In genomic region chr9:98615633-98616032, GRCh38 we compare ENCODE assay signal across 22 cellular contexts.
A peak's percentile ranks its signal among the peaks of the same experiment; 100 is the strongest.
DNase-seq lines count a peak whose midpoint lies in the region; ATAC-seq and TF ChIP-seq lines count a peak whose summit lies in the region.
"Had no signal": no experiment of that assay in that cellular context is flagged by ENCODE, and none has a peak within 500 bp of the region (broad histone marks: within the 10 kb centered on the region; RNA-seq: fewer than 3 reads in every experiment).

No MANE protein-coding gene starts in this region.

- H3K9me3 ChIP-seq in IMR-90 (ENCODE audit: control insufficient read depth, insufficient read depth, low read length) = no peaks in the 10 kb centered on the region; the same call in 1 of the 2 replicates
- H3K9me3 ChIP-seq in right lobe of liver = no peaks in the 10 kb centered on the region
- H3K9me3 ChIP-seq in transverse colon = no peaks in the 10 kb centered on the region
- H3K9me3 ChIP-seq: A549; BLaER1 treated with 17β-estradiol and CSF1 and Interleukin-3, amounts not matched to agents 10 nM and 100 nM; Caco-2 had no signal

- TF ChIP-seq POLR2A in IMR-90 (IDR thresholded peaks at IDR 0.05; ENCODE audit: low read depth, low read length) = no peak
- no peak for TF ChIP-seq POLR2A in right lobe of liver (IDR thresholded peaks at IDR 0.05)
- no peak for TF ChIP-seq POLR2A in transverse colon (IDR thresholded peaks at IDR 0.05)

- H2BK5ac ChIP-seq in IMR-90 (ENCODE audit: low read depth, low read length, poor library complexity, severe bottlenecking) = no peak overlapping the region

- 0 out of 2 replicates have a peak overlapping the region, but pooled peaks have one; percentile 17 for H3K14ac ChIP-seq in IMR-90 (replicated peaks; ENCODE audit: low read depth, low read length)

- H3K79me1 ChIP-seq in IMR-90 (ENCODE audit: low read depth in 1 of 2, low read length in 2 of 2) = peaks cover 9 to 31% of the 10 kb centered on the region in 2 experiments; a peak in 3 of 4 replicates

- H3K27ac ChIP-seq in IMR-90 (ENCODE audit: insufficient read depth, low read length) (no peak overlapping the region), right lobe of liver (no peak overlapping the region), transverse colon (no peak overlapping the region)
- H3K27ac ChIP-seq: 22Rv1; A549; BLaER1 treated with 17β-estradiol and CSF1 and Interleukin-3, amounts not matched to agents 10 nM and 100 nM; C4-2B had no signal

- no peak overlapping the region for H4K8ac ChIP-seq in IMR-90 (ENCODE audit: low read depth in 2 of 2, low read length in 2 of 2)

- in situ Hi-C loops in IMR-90 (cut with MboI; ENCODE audit: low sequenced_read_pairs) (no loop called here), transverse colon (cut with MboI; ENCODE audit: low pct_ligation_motif_present in 1 of 4, low pct_unique_long_range_greater_than_20kb in 1 of 4, low sequenced_read_pairs in 3 of 4) (no loop called here)

- ATAC-seq in IMR-90 (ENCODE audit: low read depth) (no peak), right lobe of liver (peak; percentile 40 to 96 (median 88))
- no peak for ATAC-seq in activated T-helper 17 cell treated with anti-CD3 and anti-CD28 coated beads, Interleukin-2, amount 50 U/mL, for 72 hours (replicated peaks)
- ATAC-seq: A549; CD8-positive, alpha-beta T cell; GM12878 had no signal

- dilution Hi-C loops in IMR-90 (cut with HindIII; ENCODE audit: low sequenced_read_pairs, unreplicated experiment) = no loop called here

- H3K4me1 ChIP-seq in IMR-90 (ENCODE audit: control insufficient read depth, insufficient read depth, low read length) = peaks cover 18% of the 10 kb centered on the region
- peaks cover 0 to 9% (median 0%) of the 10 kb centered on the region in 4 donors for H3K4me1 ChIP-seq in right lobe of liver
- H3K4me1 ChIP-seq in transverse colon = no peaks in the 10 kb centered on the region
- H3K4me1 ChIP-seq: A549, Caco-2 had no signal

- H2BK20ac ChIP-seq in IMR-90 (ENCODE audit: low read depth, low read length) = no peak overlapping the region

- H4K20me1 ChIP-seq in IMR-90 (ENCODE audit: insufficient read depth, low read length) = no peaks in the 10 kb centered on the region
- H4K20me1 ChIP-seq: BLaER1 treated with 17β-estradiol and CSF1 and Interleukin-3, amounts not matched to agents 10 nM and 100 nM had no signal

- POLR2A ChIA-PET in IMR-90 (lab: Charles Lee; ENCODE audit: unreplicated experiment) = no interaction called here

- H4K91ac ChIP-seq in IMR-90 (ENCODE audit: insufficient read depth, low read depth, low read length) = no peak overlapping the region

- H3K9me1 ChIP-seq in IMR-90 (ENCODE audit: insufficient read depth, low read length) = peaks cover 16% of the 10 kb centered on the region

- no CpG with 5 or more reads among the region's 2 CpGs for WGBS in IMR-90 (ENCODE audit: extremely low coverage in 2 of 2, insufficient read length in 1 of 2), 2 experiments
- WGBS in right lobe of liver (ENCODE audit: insufficient coverage, low coverage, low lambda C conversion rate, missing lambda C conversion rate) = 76% methylated on average over 2 of the region's 2 CpGs
- WGBS in transverse colon (ENCODE audit: low coverage in 1 of 2), 2 donors = 64 to 76% methylated on average over 2 of the region's 2 CpGs

- BruUV-seq in IMR-90 (replicated peaks; lab: Mats Ljungman, UMichigan) = no TSS peak

- DNase-seq in DMS 273 (lab: John Stamatoyannopoulos, UW; ENCODE audit: unreplicated experiment) (peak; percentile 12), DMS 273 treated with DMSO at 0.1 percent for 48 hours (lab: John Stamatoyannopoulos, UW) (no peak), IMR-90 (no peak), glutamatergic neuron (no peak), right lobe of liver (peak in 1 of 3 donors; percentile 49), transverse colon (no peak)
- DNase-seq: AML-193; Caco-2; Calu3; CD4-positive, alpha-beta T cell; CD8-positive, alpha-beta T cell; DMS79; DND-41; EL; GDM1 had no signal

- peak overlapping the region; percentile 5 for H3K4me3 Mint-ChIP-seq in glutamatergic neuron (ENCODE audit: unreplicated experiment)
- no peak overlapping the region for H3K4me3 Mint-ChIP-seq in activated T-helper 17 cell treated with anti-CD3 and anti-CD28 coated beads, Interleukin-2, amount 50 U/mL, for 72 hours
- H3K4me3 Mint-ChIP-seq: B cell; CD4-positive, alpha-beta T cell; CD8-positive, alpha-beta T cell had no signal

- H3K27me3 Mint-ChIP-seq in glutamatergic neuron (ENCODE audit: unreplicated experiment) = no peaks in the 10 kb centered on the region
- H3K27me3 Mint-ChIP-seq in activated T-helper 17 cell treated with anti-CD3 and anti-CD28 coated beads, Interleukin-2, amount 50 U/mL, for 72 hours = peaks cover 20% of the 10 kb centered on the region

- CTCF ChIA-PET in IMR-90 (lab: Yijun Ruan, JAX) = interaction anchor here (1.4 kb wide), 1 partner anchor 12 kb away, joined by 6 read pairs; no protein-coding TSS in a partner anchor

- no peak overlapping the region for H3K4me3 ChIP-seq in IMR-90 (ENCODE audit: insufficient read depth, low read depth, low read length)
- H3K4me3 ChIP-seq in right lobe of liver = no peak overlapping the region
- no peak overlapping the region for H3K4me3 ChIP-seq in transverse colon
- H3K4me3 ChIP-seq: A549; BLaER1 treated with 17β-estradiol and CSF1 and Interleukin-3, amounts not matched to agents 10 nM and 100 nM; GM12878 had no signal

- H4K5ac ChIP-seq in IMR-90 (ENCODE audit: low read depth, low read length) = no peak overlapping the region

- no peak overlapping the region for H2BK120ac ChIP-seq in IMR-90 (ENCODE audit: low read depth, low read length)

- no peaks in the 10 kb centered on the region for H3K36me3 ChIP-seq in IMR-90 (ENCODE audit: control insufficient read depth, insufficient read depth, low read length)
- H3K36me3 ChIP-seq in right lobe of liver = no peaks in the 10 kb centered on the region
- no peaks in the 10 kb centered on the region for H3K36me3 ChIP-seq in transverse colon
- H3K36me3 ChIP-seq: BLaER1 treated with 17β-estradiol and CSF1 and Interleukin-3, amounts not matched to agents 10 nM and 100 nM had no signal

- no peak overlapping the region for H3K4ac ChIP-seq in IMR-90 (ENCODE audit: low read depth, low read length)

- peak overlapping the region; percentile 3 for H3K27ac Mint-ChIP-seq in glutamatergic neuron (ENCODE audit: unreplicated experiment)
- no peak overlapping the region for H3K27ac Mint-ChIP-seq in activated T-helper 17 cell treated with anti-CD3 and anti-CD28 coated beads, Interleukin-2, amount 50 U/mL, for 72 hours
- H3K27ac Mint-ChIP-seq: B cell; CD4-positive, alpha-beta T cell; CD8-positive, alpha-beta T cell had no signal

- H3K56ac ChIP-seq in IMR-90 (ENCODE audit: extremely low read depth, insufficient read depth, low read length) = no peak overlapping the region

- no peak overlapping the region for H3K18ac ChIP-seq in IMR-90 (ENCODE audit: low read depth, low read length)

- H3K27me3 ChIP-seq in IMR-90 (ENCODE audit: control insufficient read depth, insufficient read depth, low read length) (no peaks in the 10 kb centered on the region), right lobe of liver (no peaks in the 10 kb centered on the region), transverse colon (no peaks in the 10 kb centered on the region)
- H3K27me3 ChIP-seq: BLaER1 treated with 17β-estradiol and CSF1 and Interleukin-3, amounts not matched to agents 10 nM and 100 nM had no signal

- no peak overlapping the region for H3K4me2 ChIP-seq in IMR-90 (ENCODE audit: low read depth, low read length)
- H3K4me2 ChIP-seq: A549; BLaER1 treated with 17β-estradiol and CSF1 and Interleukin-3, amounts not matched to agents 10 nM and 100 nM had no signal

- intact Hi-C loops in IMR-90 (cut with micrococcal nuclease) (no loop called here), right lobe of liver (cut with DNase I) (no loop called here), transverse colon (cut with DNase I; ENCODE audit: low total_unique reads) (no loop called here)

- no peak overlapping the region for H2AFZ ChIP-seq in IMR-90 (replicated peaks; ENCODE audit: low read length, poor library complexity)

- no peaks in the 10 kb centered on the region for H3K36me3 Mint-ChIP-seq in glutamatergic neuron (ENCODE audit: unreplicated experiment)
- H3K36me3 Mint-ChIP-seq in activated T-helper 17 cell treated with anti-CD3 and anti-CD28 coated beads, Interleukin-2, amount 50 U/mL, for 72 hours (ENCODE audit: low read depth) = no peaks in the 10 kb centered on the region
- H3K36me3 Mint-ChIP-seq: CD8-positive, alpha-beta T cell had no signal

- no peak overlapping the region for H2AK9ac ChIP-seq in IMR-90 (replicated peaks; ENCODE audit: low read depth, low read length, poor library complexity)

- H3K23ac ChIP-seq in IMR-90 (ENCODE audit: low read depth, low read length) = no peak overlapping the region

- H3K9ac ChIP-seq in IMR-90 (ENCODE audit: low read depth, low read length) = no peak overlapping the region
- H3K9ac ChIP-seq: BLaER1 treated with 17β-estradiol and CSF1 and Interleukin-3, amounts not matched to agents 10 nM and 100 nM had no signal

- no peak for TF ChIP-seq RAD21 in IMR-90 (IDR thresholded peaks at IDR 0.05; ENCODE audit: low read length)

- H2AK5ac ChIP-seq in IMR-90 (ENCODE audit: low read depth, low read length) = no peak overlapping the region

- TF ChIP-seq CTCF in IMR-90 (conservative IDR thresholded peaks at IDR 0.05; ENCODE audit: low read depth, low read length) = no peak
- TF ChIP-seq CTCF in glutamatergic neuron (IDR thresholded peaks at IDR 0.05; ENCODE audit: partially characterized antibody, unreplicated experiment) = no peak
- TF ChIP-seq CTCF in right lobe of liver (IDR thresholded peaks at IDR 0.05) = no peak
- no peak for TF ChIP-seq CTCF in transverse colon (IDR thresholded peaks at IDR 0.05)

- no peak overlapping the region for H2BK15ac ChIP-seq in IMR-90 (ENCODE audit: low read depth, low read length)

- H3K9me3 Mint-ChIP-seq in glutamatergic neuron (ENCODE audit: unreplicated experiment) = peaks cover 10% of the 10 kb centered on the region
- no peaks in the 10 kb centered on the region for H3K9me3 Mint-ChIP-seq in activated T-helper 17 cell treated with anti-CD3 and anti-CD28 coated beads, Interleukin-2, amount 50 U/mL, for 72 hours
- H3K9me3 Mint-ChIP-seq: CD4-positive, alpha-beta T cell; CD8-positive, alpha-beta T cell had no signal

- no peak for TF ChIP-seq EP300 in transverse colon (IDR thresholded peaks at IDR 0.05; ENCODE audit: low read depth)

- peaks cover 60% of the 10 kb centered on the region for H3K4me1 Mint-ChIP-seq in glutamatergic neuron (ENCODE audit: low read depth, unreplicated experiment)
- no peaks in the 10 kb centered on the region for H3K4me1 Mint-ChIP-seq in activated T-helper 17 cell treated with anti-CD3 and anti-CD28 coated beads, Interleukin-2, amount 50 U/mL, for 72 hours

TF ChIP-seq in IMR-90, 13 proteins besides CTCF, POLR2A, EP300 and RAD21 (continues in another document):
- TF ChIP-seq MAFK (IDR thresholded peaks at IDR 0.05; ENCODE audit: low read depth, low read length) = no peak

Comparison
In these comparisons a context has a peak if more than half of its experiments do, and no peak if none do; other contexts are left out.
1. ATAC-seq: peak in right lobe of liver (4 of 4); none in IMR-90 (single experiment) and activated T-helper 17 cell treated with anti-CD3 and anti-CD28 coated beads, Interleukin-2, amount 50 U/mL, for 72 hours (single experiment).